ENCODE assay signal across 16 cellular contexts in genomic region chr7:75033064-75033463, GRCh38. TPM values are rescaled to one million over a fixed set of nuclear protein-coding genes. Genes with fewer than 3 reads are reported as not detected.
DNase-seq lines count a peak whose midpoint lies in the region; ATAC-seq and TF ChIP-seq lines count a peak whose summit lies in the region.
"Had no signal": no experiment of that assay in that cellular context is flagged by ENCODE, and none has a peak within 500 bp of the region (broad histone marks: within the 10 kb centered on the region; RNA-seq: fewer than 3 reads in every experiment).

No MANE protein-coding gene starts in this region.

- H3K27ac Mint-ChIP-seq in MCF 10A (ENCODE audit: low read depth, unreplicated experiment): no peak overlapping the region
- H3K27ac Mint-ChIP-seq: activated naive CD4-positive, alpha-beta T cell treated with anti-CD3 and anti-CD28 coated beads, Interleukin-2, amount 50 U/mL, for 72 hours; CD4-positive, alpha-beta memory T cell had no signal

- DNase-seq in AG04449 (ENCODE audit: low read depth, low spot score) (no peak), H7 (peak; percentile 91), amniotic epithelial cell (ENCODE audit: low read depth) (peak; percentile 36), iPS-NIHi7 (ENCODE audit: extremely low spot score) (peak; percentile 89), nucleus accumbens (lab: John Stamatoyannopoulos, UW) (no peak), KG1 (lab: John Stamatoyannopoulos, UW) (no peak), MCF 10A (ENCODE audit: unreplicated experiment) (no peak)
- DNase-seq: activated CD4-positive, CD25-positive, alpha-beta regulatory T cell treated with anti-CD3 and anti-CD28 coated beads, Interleukin-2, amount 50 U/mL, for 72 hours; CD4-positive, alpha-beta memory T cell; islet precursor cell; NCI-H2081; stimulated activated CD4-positive, alpha-beta T cell treated with anti-CD3 and anti-CD28 coated beads, Interleukin-4, amount 100 ng/mL, for 4 hours; stimulated activated naive CD4-positive, alpha-beta T cell; SW 1271 had no signal

- intact Hi-C loops in MCF 10A (cut with micrococcal nuclease): no loop called here

- H3K27me3 ChIP-seq in H7 (ENCODE audit: control insufficient read depth, insufficient read depth, low read length): no peaks in the 10 kb centered on the region

- H3K9me3 Mint-ChIP-seq in MCF 10A (ENCODE audit: unreplicated experiment): no peaks in the 10 kb centered on the region

- H3K27me3 Mint-ChIP-seq in MCF 10A (ENCODE audit: insufficient read depth, unreplicated experiment): no peaks in the 10 kb centered on the region
- H3K27me3 Mint-ChIP-seq: CD4-positive, alpha-beta memory T cell had no signal

- H3K4me3 ChIP-seq in AG04449 (ENCODE audit: low read depth, low read length) (no peak overlapping the region), H7 (ENCODE audit: insufficient read depth, low read depth, low read length) (no peak overlapping the region)

- POLR2A ChIA-PET in AG04449 (lab: Yijun Ruan, JAX) (interaction anchor here (0.6 kb wide), 1 partner anchor 44 kb away, joined by 3 read pairs; no protein-coding TSS in a partner anchor), MCF 10A (lab: Yijun Ruan, JAX) (interaction anchor here (1.3 kb wide), 1 partner anchor 12 kb away, joined by 5 read pairs; no protein-coding TSS in a partner anchor)

- H3K36me3 ChIP-seq in H7 (replicated peaks; ENCODE audit: control insufficient read depth, insufficient read depth, low read length): no peaks in the 10 kb centered on the region

- no peak for ATAC-seq in HG02884 (IDR thresholded peaks at IDR 0.05; ENCODE audit: unreplicated experiment)
- ATAC-seq: activated naive CD4-positive, alpha-beta T cell treated with anti-CD3 and anti-CD28 coated beads, Interleukin-2, amount 50 U/mL, for 72 hours had no signal

- no peaks in the 10 kb centered on the region for H3K4me1 Mint-ChIP-seq in MCF 10A (ENCODE audit: insufficient read depth, unreplicated experiment)
- H3K4me1 Mint-ChIP-seq: CD4-positive, alpha-beta memory T cell had no signal

- H3K36me3 Mint-ChIP-seq in MCF 10A (ENCODE audit: insufficient read depth, unreplicated experiment): no peaks in the 10 kb centered on the region

- peak; percentile 16 for TF ChIP-seq CTCF in AG04449 (IDR thresholded peaks at IDR 0.05; ENCODE audit: insufficient read depth, low read length, missing control alignments)
- TF ChIP-seq CTCF in MCF 10A (IDR thresholded peaks at IDR 0.05; ENCODE audit: unreplicated experiment): no peak

- CTCF ChIA-PET in AG04449 (lab: Yijun Ruan, JAX): interaction anchor here (0.7 to 9.5 kb wide), 2 partner anchors 12 to 482 kb away, joined by 3 to 70 read pairs; no protein-coding TSS in a partner anchor
- CTCF ChIA-PET in MCF 10A (lab: Yijun Ruan, JAX): no interaction called here

- BruUV-seq in MCF 10A (replicated peaks; lab: Mats Ljungman, UMichigan): no TSS peak

- H3K4me3 Mint-ChIP-seq in MCF 10A (ENCODE audit: unreplicated experiment): no peak overlapping the region
- H3K4me3 Mint-ChIP-seq: CD4-positive, alpha-beta memory T cell had no signal

RNA-seq across cellular contexts. Expression of gene RCC1L, which starts 40.5 kb away (rescaled TPM):
- total RNA-seq in H7 (2014; rRNA removed; shearing (Covaris generic)): 83.9 and 93.9 TPM in 2 replicates
- total RNA-seq in MCF 10A (2022): 36.9 and 43.5 TPM in 2 replicates

RNA-seq across cellular contexts. Expression of gene GTF2IRD2B, which starts 59.3 kb away (rescaled TPM):
- total RNA-seq in H7 (2014; rRNA removed; shearing (Covaris generic)): 4.5 and 9.6 TPM in 2 replicates
- total RNA-seq in MCF 10A (2022): 31.4 and 32.0 TPM in 2 replicates

Comparison
In these comparisons a context has a peak if more than half of its experiments do, and no peak if none do; other contexts are left out.
1. DNase-seq: peak in H7 (single experiment), amniotic epithelial cell (single experiment) and iPS-NIHi7 (single experiment); none in AG04449 (single experiment), nucleus accumbens (0 of 56), KG1 (single experiment) and MCF 10A (single experiment).